In genomic region chr11:118924591-118925585, GRCh38 we compare ENCODE assay signal across 1 cellular context.
TF ChIP-seq lines count a peak whose summit lies in the region.

No MANE protein-coding gene starts in this region.

TF ChIP-seq in HepG2, 621 proteins besides CTCF, POLR2A, EP300 and RAD21 (continued from another document and continues in another):
- TF ChIP-seq ZNF546 (CRISPR knock-in tag; conservative IDR thresholded peaks at IDR 0.05) (no peak), ELF1 (CRISPR knock-in tag; IDR thresholded peaks at IDR 0.05) (peak; percentile 14; the same call in 1 of the 2 replicates), HNF4A (CRISPR knock-in tag; IDR thresholded peaks at IDR 0.05) (peak; percentile 68), EED (CRISPR knock-in tag; IDR thresholded peaks at IDR 0.05) (no peak), ZNF562 (CRISPR knock-in tag; IDR thresholded peaks at IDR 0.05; ENCODE audit: borderline replicate concordance) (no peak), ZNF407 (CRISPR knock-in tag; IDR thresholded peaks at IDR 0.05; ENCODE audit: not compliant biosample characterization) (no peak), NPAS2 (CRISPR knock-in tag; IDR thresholded peaks at IDR 0.05; ENCODE audit: borderline replicate concordance) (no peak), ZNF646 (CRISPR knock-in tag; IDR thresholded peaks at IDR 0.05) (no peak), HBP1 (CRISPR knock-in tag; IDR thresholded peaks at IDR 0.05; ENCODE audit: low read depth) (no peak), CEBPZ (IDR thresholded peaks at IDR 0.05; ENCODE audit: low read length) (no peak), ZNF530 (CRISPR knock-in tag; IDR thresholded peaks at IDR 0.05; ENCODE audit: low read depth) (no peak), FOXK2 (IDR thresholded peaks at IDR 0.05) (no peak), DMAP1 (CRISPR knock-in tag; IDR thresholded peaks at IDR 0.05) (no peak), ZNF12 (CRISPR knock-in tag; IDR thresholded peaks at IDR 0.05) (no peak), ZNF576 (CRISPR knock-in tag; IDR thresholded peaks at IDR 0.05) (no peak), ZNF225 (CRISPR knock-in tag; IDR thresholded peaks at IDR 0.05) (peak; percentile 52; the same call in 1 of the 2 replicates), ZBTB37 (CRISPR knock-in tag; IDR thresholded peaks at IDR 0.05) (no peak), EZH2 (conservative IDR thresholded peaks at IDR 0.05; ENCODE audit: low read depth, low read length) (no peak), AHDC1 (CRISPR knock-in tag; IDR thresholded peaks at IDR 0.05; ENCODE audit: borderline replicate concordance) (no peak)
